ENCODE assay signal across 21 cellular contexts in genomic region chr1:155607708-155608107, GRCh38. TPM values are rescaled to one million over a fixed set of nuclear protein-coding genes. Genes with fewer than 3 reads are reported as not detected.
DNase-seq lines count a peak whose midpoint lies in the region; ATAC-seq and TF ChIP-seq lines count a peak whose summit lies in the region.
"Had no signal": no experiment of that assay in that cellular context is flagged by ENCODE, and none has a peak within 500 bp of the region (broad histone marks: within the 10 kb centered on the region; RNA-seq: fewer than 3 reads in every experiment).

No MANE protein-coding gene starts in this region.

- H3K4me2 ChIP-seq in mesenchymal stem cell (ENCODE audit: low read length, poor library complexity, severe bottlenecking): no peak overlapping the region
- H3K4me2 ChIP-seq: SK-N-SH had no signal

- H3K79me1 ChIP-seq in mesenchymal stem cell (replicated peaks; ENCODE audit: low read length, poor library complexity, severe bottlenecking): peaks cover 7% of the 10 kb centered on the region

- intact Hi-C loops in activated CD8-positive, alpha-beta T cell treated with anti-CD3 and anti-CD28 coated beads for 36 hours (cut with micrococcal nuclease): no loop called here

- CTCF ChIA-PET in activated CD8-positive, alpha-beta T cell treated with anti-CD3 and anti-CD28 coated beads for 36 hours (lab: Charles Lee): interaction anchor here (1.6 to 3.6 kb wide), 2 partner anchors 11 to 357 kb away, joined by 4 to 15 read pairs; no protein-coding TSS in a partner anchor
- CTCF ChIA-PET in activated CD8-positive, alpha-beta T cell treated with anti-CD3 and anti-CD28 coated beads, Interleukin-2, amount 10 ng/mL, durations not matched to agents 7 days and 5 days (lab: Charles Lee): interaction anchor here (1.3 to 1.4 kb wide), 2 partner anchors 37 to 357 kb away, joined by 3 to 5 read pairs; no protein-coding TSS in a partner anchor

- H3K23ac ChIP-seq in mesenchymal stem cell (ENCODE audit: low read length in 2 of 2): no peak overlapping the region

- H2BK120ac ChIP-seq in mesenchymal stem cell (ENCODE audit: low read depth, low read length): no peak overlapping the region

- no peak overlapping the region for H3K4me3 Mint-ChIP-seq in activated CD8-positive, alpha-beta T cell treated with anti-CD3 and anti-CD28 coated beads for 36 hours
- H3K4me3 Mint-ChIP-seq in activated CD8-positive, alpha-beta T cell treated with anti-CD3 and anti-CD28 coated beads, Interleukin-2, amount 10 ng/mL, durations not matched to agents 7 days and 5 days: no peak overlapping the region
- H3K4me3 Mint-ChIP-seq: stimulated activated effector memory CD8-positive, alpha-beta T cell treated with anti-CD3 and anti-CD28 coated beads, Interleukin-12 subunit alpha, Interleukin-12 subunit beta, amount 100 ng/mL, for 72 hours had no signal

- H3K9me3 ChIP-seq in Peyer's patch (no peaks in the 10 kb centered on the region), mesenchymal stem cell (ENCODE audit: control insufficient read depth, low read length) (no peaks in the 10 kb centered on the region)
- H3K9me3 ChIP-seq: heart right ventricle, SK-N-SH, testis had no signal

- H3K27ac ChIP-seq in Peyer's patch (no peak overlapping the region), mesenchymal stem cell (ENCODE audit: low read length, poor library complexity, severe bottlenecking) (no peak overlapping the region)
- H3K27ac ChIP-seq: C4-2B, GM23248, heart right ventricle, testis had no signal

- H3K14ac ChIP-seq in mesenchymal stem cell (ENCODE audit: low read length in 2 of 2): no peak overlapping the region

- DNase-seq in activated CD8-positive, alpha-beta T cell treated with anti-CD3 and anti-CD28 coated beads for 36 hours: peak; percentile 29
- DNase-seq in activated CD8-positive, alpha-beta T cell treated with anti-CD3 and anti-CD28 coated beads, Interleukin-2, amount 10 ng/mL, durations not matched to agents 7 days and 5 days: no peak
- peak; percentile 22 for DNase-seq in ELR (ENCODE audit: low read depth)
- DNase-seq in Peyer's patch: peak in 2 of 3 donors; percentile 3 to 41
- peak; percentile 13 for DNase-seq in mesenchymal stem cell
- DNase-seq in NCI-H1048 (lab: John Stamatoyannopoulos, UW): no peak
- DNase-seq: activated CD4-positive, alpha-beta T cell treated with anti-CD3 and anti-CD28 coated beads for 1 hour; activated T-cell treated with anti-CD3 and anti-CD28 coated beads for 4 hours; DMS79; GM23248; heart right ventricle; Kasumi-1; occipital lobe; retina; SK-N-SH; T1000; testis had no signal

- H2AK5ac ChIP-seq in mesenchymal stem cell (ENCODE audit: low read length, severe bottlenecking): no peak overlapping the region

- H3K27me3 Mint-ChIP-seq in activated CD8-positive, alpha-beta T cell treated with anti-CD3 and anti-CD28 coated beads for 36 hours: no peaks in the 10 kb centered on the region
- no peaks in the 10 kb centered on the region for H3K27me3 Mint-ChIP-seq in activated CD8-positive, alpha-beta T cell treated with anti-CD3 and anti-CD28 coated beads, Interleukin-2, amount 10 ng/mL, durations not matched to agents 7 days and 5 days (ENCODE audit: low read depth)

- no peaks in the 10 kb centered on the region for H3K9me3 Mint-ChIP-seq in activated CD8-positive, alpha-beta T cell treated with anti-CD3 and anti-CD28 coated beads for 36 hours
- H3K9me3 Mint-ChIP-seq in activated CD8-positive, alpha-beta T cell treated with anti-CD3 and anti-CD28 coated beads, Interleukin-2, amount 10 ng/mL, durations not matched to agents 7 days and 5 days (ENCODE audit: insufficient read depth): no peaks in the 10 kb centered on the region
- H3K9me3 Mint-ChIP-seq: stimulated activated effector memory CD8-positive, alpha-beta T cell treated with anti-CD3 and anti-CD28 coated beads, Interleukin-12 subunit alpha, Interleukin-12 subunit beta, amount 100 ng/mL, for 72 hours had no signal

- TF ChIP-seq CTCF in activated CD8-positive, alpha-beta T cell treated with anti-CD3 and anti-CD28 coated beads for 36 hours (IDR thresholded peaks at IDR 0.05): no peak
- no peak for TF ChIP-seq CTCF in Peyer's patch (IDR thresholded peaks at IDR 0.05)

- H3K4me3 ChIP-seq in Peyer's patch (no peak overlapping the region), mesenchymal stem cell (ENCODE audit: insufficient read depth in 1 of 2, low read depth in 1 of 2, low read length in 2 of 2) (no peak overlapping the region)
- H3K4me3 ChIP-seq: GM23248, heart right ventricle, testis had no signal

- peaks cover 8% of the 10 kb centered on the region for H3K36me3 Mint-ChIP-seq in activated CD8-positive, alpha-beta T cell treated with anti-CD3 and anti-CD28 coated beads for 36 hours (ENCODE audit: low read depth)
- peaks cover 7% of the 10 kb centered on the region for H3K36me3 Mint-ChIP-seq in activated CD8-positive, alpha-beta T cell treated with anti-CD3 and anti-CD28 coated beads, Interleukin-2, amount 10 ng/mL, durations not matched to agents 7 days and 5 days (ENCODE audit: low read depth)

- no peak overlapping the region for H3K9ac ChIP-seq in mesenchymal stem cell (ENCODE audit: low read length)
- H3K9ac ChIP-seq: GM23248, SK-N-SH had no signal

- H4K8ac ChIP-seq in mesenchymal stem cell (ENCODE audit: low read length): no peak overlapping the region

- H3K4me1 Mint-ChIP-seq in activated CD8-positive, alpha-beta T cell treated with anti-CD3 and anti-CD28 coated beads for 36 hours (ENCODE audit: low read depth): peaks cover 8% of the 10 kb centered on the region
- peaks cover 8% of the 10 kb centered on the region for H3K4me1 Mint-ChIP-seq in activated CD8-positive, alpha-beta T cell treated with anti-CD3 and anti-CD28 coated beads, Interleukin-2, amount 10 ng/mL, durations not matched to agents 7 days and 5 days (ENCODE audit: low read depth)

- peaks cover 0 to 2% (median 0%) of the 10 kb centered on the region in 3 donors for H3K36me3 ChIP-seq in Peyer's patch
- peaks cover 7 to 8% of the 10 kb centered on the region in 2 experiments for H3K36me3 ChIP-seq in mesenchymal stem cell (ENCODE audit: control insufficient read depth in 1 of 2, insufficient read depth in 2 of 2, low read depth in 1 of 2, low read length in 2 of 2)

- H3K27ac Mint-ChIP-seq in activated CD8-positive, alpha-beta T cell treated with anti-CD3 and anti-CD28 coated beads for 36 hours: no peak overlapping the region
- H3K27ac Mint-ChIP-seq in activated CD8-positive, alpha-beta T cell treated with anti-CD3 and anti-CD28 coated beads, Interleukin-2, amount 10 ng/mL, durations not matched to agents 7 days and 5 days: no peak overlapping the region
- H3K27ac Mint-ChIP-seq: stimulated activated effector memory CD8-positive, alpha-beta T cell treated with anti-CD3 and anti-CD28 coated beads, Interleukin-12 subunit alpha, Interleukin-12 subunit beta, amount 100 ng/mL, for 72 hours had no signal

- no peak overlapping the region for H2AFZ ChIP-seq in mesenchymal stem cell (ENCODE audit: low read depth, low read length)
- H2AFZ ChIP-seq: GM23248 had no signal

- 98% methylated on average over 5 of the region's 7 CpGs for whole genome bisulfite sequencing in mesenchymal stem cell

- no peak for ATAC-seq in activated CD8-positive, alpha-beta T cell treated with anti-CD3 and anti-CD28 coated beads for 36 hours
- no peak for ATAC-seq in activated CD8-positive, alpha-beta T cell treated with anti-CD3 and anti-CD28 coated beads, Interleukin-2, amount 10 ng/mL, durations not matched to agents 7 days and 5 days
- ATAC-seq in GM21381 (IDR thresholded peaks at IDR 0.05; ENCODE audit: unreplicated experiment) (no peak), HG03139 (IDR thresholded peaks at IDR 0.05; ENCODE audit: unreplicated experiment) (no peak)
- ATAC-seq: heart right ventricle; stimulated activated effector memory CD8-positive, alpha-beta T cell treated with anti-CD3 and anti-CD28 coated beads, Interleukin-12 subunit alpha, Interleukin-12 subunit beta, amount 100 ng/mL, for 72 hours had no signal

- POLR2A ChIA-PET in activated CD8-positive, alpha-beta T cell treated with anti-CD3 and anti-CD28 coated beads for 36 hours (lab: Charles Lee): interaction anchor here (0.9 kb wide), 1 partner anchor 336 kb away, joined by 5 read pairs; no protein-coding TSS in a partner anchor
- POLR2A ChIA-PET in activated CD8-positive, alpha-beta T cell treated with anti-CD3 and anti-CD28 coated beads, Interleukin-2, amount 10 ng/mL, durations not matched to agents 7 days and 5 days (lab: Charles Lee): no interaction called here

- H3K4me1 ChIP-seq in Peyer's patch (peaks cover 0 to 3% (median 0%) of the 10 kb centered on the region in 4 donors), mesenchymal stem cell (ENCODE audit: control insufficient read depth, insufficient read depth, low read depth, low read length) (no peaks in the 10 kb centered on the region)
- H3K4me1 ChIP-seq: testis had no signal

- H2BK15ac ChIP-seq in mesenchymal stem cell (ENCODE audit: low read depth, poor library complexity, severe bottlenecking): peak overlapping the region; percentile 0

- no peak overlapping the region for H2BK5ac ChIP-seq in mesenchymal stem cell (ENCODE audit: low read depth, low read length, poor library complexity, severe bottlenecking)

- no peaks in the 10 kb centered on the region for H3K27me3 ChIP-seq in Peyer's patch
- H3K27me3 ChIP-seq in mesenchymal stem cell (ENCODE audit: control insufficient read depth in 1 of 2, insufficient read depth in 1 of 2, low read length in 2 of 2): no peaks in the 10 kb centered on the region
- H3K27me3 ChIP-seq: heart right ventricle, testis had no signal

- no peak overlapping the region for H3K18ac ChIP-seq in mesenchymal stem cell (ENCODE audit: low read depth in 1 of 2, low read length in 2 of 2)

- no peak overlapping the region for H2BK12ac ChIP-seq in mesenchymal stem cell (ENCODE audit: low read length in 2 of 2)

- no peak for TF ChIP-seq POLR2A in Peyer's patch (IDR thresholded peaks at IDR 0.05)

- H3K4ac ChIP-seq in mesenchymal stem cell (ENCODE audit: low read depth in 1 of 2, low read length in 2 of 2): no peak overlapping the region

- no peak overlapping the region for H4K91ac ChIP-seq in mesenchymal stem cell (ENCODE audit: low read length)

RNA-seq across cellular contexts. Expression of gene MSTO1, which starts 2.3 kb away (rescaled TPM):
- 10 to 100 TPM; 52.3 to 57.1 TPM for total RNA-seq in activated CD8-positive, alpha-beta T cell treated with anti-CD3 and anti-CD28 coated beads for 36 hours
- total RNA-seq in activated CD8-positive, alpha-beta T cell treated with anti-CD3 and anti-CD28 coated beads, Interleukin-2, amount 10 ng/mL, durations not matched to agents 7 days and 5 days: 10 to 100 TPM; 61.2 to 61.6 TPM
- 10 to 100 TPM in 3 of 4 donors, 1 to 10 TPM in 1; 6.8 to 52.0 (median 26.7) TPM for total RNA-seq in Peyer's patch
- polyA plus RNA-seq in mesenchymal stem cell (2013, experiment 1 of 2): 18.6 TPM
- polyA plus RNA-seq in mesenchymal stem cell (2013, experiment 2 of 2): 19.3 TPM

RNA-seq across cellular contexts. Expression of gene ASH1L, which starts 45.1 kb away (rescaled TPM):
- total RNA-seq in activated CD8-positive, alpha-beta T cell treated with anti-CD3 and anti-CD28 coated beads for 36 hours: 10 to 100 TPM; 30.3 to 31.6 TPM
- 10 to 100 TPM; 37.7 to 41.1 TPM for total RNA-seq in activated CD8-positive, alpha-beta T cell treated with anti-CD3 and anti-CD28 coated beads, Interleukin-2, amount 10 ng/mL, durations not matched to agents 7 days and 5 days
- 100 to 1,000 TPM in 1 of 4 donors, 10 to 100 TPM in 3; 58.3 to 101 (median 73.8) TPM for total RNA-seq in Peyer's patch
- polyA plus RNA-seq in mesenchymal stem cell (2013, experiment 1 of 2): 8.8 TPM
- polyA plus RNA-seq in mesenchymal stem cell (2013, experiment 2 of 2): 8.1 TPM

Comparison
In these comparisons a context has a peak if more than half of its experiments do, and no peak if none do; other contexts are left out.
1. DNase-seq: peak in activated CD8-positive, alpha-beta T cell treated with anti-CD3 and anti-CD28 coated beads for 36 hours (single experiment), ELR (single experiment), Peyer's patch (2 of 3) and mesenchymal stem cell (single experiment); none in activated CD8-positive, alpha-beta T cell treated with anti-CD3 and anti-CD28 coated beads, Interleukin-2, amount 10 ng/mL, durations not matched to agents 7 days and 5 days (single experiment) and NCI-H1048 (single experiment).